26 cellular contexts compared by ENCODE assay signal in genomic region chr10:21141946-21142345, GRCh38.
"Had no signal": no experiment of that assay in that cellular context is flagged by ENCODE, and none has a peak within 500 bp of the region (broad histone marks: within the 10 kb centered on the region; RNA-seq: fewer than 3 reads in every experiment).

No MANE protein-coding gene starts in this region.

- DNase-seq: activated CD4-positive, alpha-beta T cell treated with anti-CD3 and anti-CD28 coated beads for 1 hour; activated CD4-positive, alpha-beta T cell treated with anti-CD3 and anti-CD28 coated beads, Interleukin-2, amount 10 ng/mL, durations not matched to agents 7 days and 5 days; activated CD8-positive, alpha-beta T cell treated with anti-CD3 and anti-CD28 coated beads for 36 hours; activated gamma-delta T cell treated with Interleukin-2 at 50 U/mL for 16 hours; activated naive CD4-positive, alpha-beta T cell treated with anti-CD3 and anti-CD28 coated beads, Interleukin-2, amount 50 U/mL, for 16 hours; activated T-cell treated with anti-CD3 and anti-CD28 coated beads, Interleukin-2, amount 50 U/mL, for 4 hours; amniotic stem cell; brain microvascular endothelial cell; dermis blood vessel endothelial cell; effector CD4-positive, alpha-beta T cell; gastrocnemius medialis; glutamatergic neuron; islet precursor cell; left cardiac atrium; left ventricle myocardium superior; naive B cell; nephron progenitor cell; pancreas; stimulated activated CD4-positive, alpha-beta T cell treated with anti-CD3 and anti-CD28 coated beads, Interleukin-4, amount 100 ng/mL, for 1 hour; stimulated activated naive CD8-positive, alpha-beta T cell treated with anti-CD3 and anti-CD28 coated beads, Interleukin-15, Interleukin-2, amounts not matched to agents 100 U/mL and 50 U/mL, for 24 hours; T-helper 9 cell; testis; transverse colon had no signal

- H3K27ac Mint-ChIP-seq: activated CD4-positive, alpha-beta T cell treated with anti-CD3 and anti-CD28 coated beads, Interleukin-2, amount 10 ng/mL, durations not matched to agents 7 days and 5 days; activated CD8-positive, alpha-beta T cell treated with anti-CD3 and anti-CD28 coated beads for 36 hours; activated T-helper 17 cell treated with anti-CD3 and anti-CD28 coated beads, Interleukin-2, amount 50 U/mL, for 72 hours; naive B cell; nephron progenitor cell; T-helper 1 cell treated with Interleukin-12 subunit alpha and Interleukin-12 subunit beta and Interleukin-4 antibody, amounts not matched to agents 30 μg/mL and 1 μg/mL, for 36 hours had no signal

- H3K27ac ChIP-seq: brain microvascular endothelial cell, gastrocnemius medialis, pancreas, right atrium auricular region, testis, transverse colon had no signal

- ATAC-seq: activated CD8-positive, alpha-beta T cell treated with anti-CD3 and anti-CD28 coated beads for 36 hours; activated T-cell treated with anti-CD3 and anti-CD28 coated beads, Interleukin-2, amount 50 U/mL, for 4 hours; activated T-helper 17 cell treated with anti-CD3 and anti-CD28 coated beads, Interleukin-2, amount 50 U/mL, for 72 hours; gastrocnemius medialis; left cardiac atrium; left ventricle myocardium superior; pancreas; stimulated activated naive CD8-positive, alpha-beta T cell treated with anti-CD3 and anti-CD28 coated beads, Interleukin-15, Interleukin-2, amounts not matched to agents 100 U/mL and 50 U/mL, for 24 hours had no signal

- H3K36me3 Mint-ChIP-seq: naive B cell had no signal

- H3K4me3 Mint-ChIP-seq: activated CD4-positive, alpha-beta T cell treated with anti-CD3 and anti-CD28 coated beads, Interleukin-2, amount 10 ng/mL, durations not matched to agents 7 days and 5 days; activated CD8-positive, alpha-beta T cell treated with anti-CD3 and anti-CD28 coated beads for 36 hours; activated T-cell treated with anti-CD3 and anti-CD28 coated beads, Interleukin-2, amount 50 U/mL, for 4 hours; activated T-helper 17 cell treated with anti-CD3 and anti-CD28 coated beads, Interleukin-2, amount 50 U/mL, for 72 hours; naive B cell; nephron progenitor cell; T-helper 1 cell treated with Interleukin-12 subunit alpha and Interleukin-12 subunit beta and Interleukin-4 antibody, amounts not matched to agents 30 μg/mL and 1 μg/mL, for 36 hours had no signal

- H3K27me3 ChIP-seq: brain microvascular endothelial cell, gastrocnemius medialis, pancreas, right atrium auricular region, testis, transverse colon had no signal

- H3K9me3 Mint-ChIP-seq: activated CD4-positive, alpha-beta T cell treated with anti-CD3 and anti-CD28 coated beads, Interleukin-2, amount 10 ng/mL, durations not matched to agents 7 days and 5 days; activated CD8-positive, alpha-beta T cell treated with anti-CD3 and anti-CD28 coated beads for 36 hours; activated T-cell treated with anti-CD3 and anti-CD28 coated beads, Interleukin-2, amount 50 U/mL, for 4 hours; activated T-helper 17 cell treated with anti-CD3 and anti-CD28 coated beads, Interleukin-2, amount 50 U/mL, for 72 hours; naive B cell; nephron progenitor cell; T-helper 1 cell treated with Interleukin-12 subunit alpha and Interleukin-12 subunit beta and Interleukin-4 antibody, amounts not matched to agents 30 μg/mL and 1 μg/mL, for 36 hours had no signal

- H3K27me3 Mint-ChIP-seq: activated CD4-positive, alpha-beta T cell treated with anti-CD3 and anti-CD28 coated beads, Interleukin-2, amount 10 ng/mL, durations not matched to agents 7 days and 5 days; naive B cell had no signal

- H3K4me1 Mint-ChIP-seq: activated CD4-positive, alpha-beta T cell treated with anti-CD3 and anti-CD28 coated beads, Interleukin-2, amount 10 ng/mL, durations not matched to agents 7 days and 5 days; activated T-helper 17 cell treated with anti-CD3 and anti-CD28 coated beads, Interleukin-2, amount 50 U/mL, for 72 hours; naive B cell; nephron progenitor cell had no signal
